ENCODE assay signal across 1 cellular context in genomic region chr7:157837047-157837446, GRCh38.
TF ChIP-seq lines count a peak whose summit lies in the region.

No MANE protein-coding gene starts in this region.

TF ChIP-seq in H1, 55 proteins besides CTCF, POLR2A, EP300 and RAD21:
- no peak for TF ChIP-seq TEAD4 (IDR thresholded peaks at IDR 0.05; ENCODE audit: low read depth, low read length)
- TF ChIP-seq PHF8 (conservative IDR thresholded peaks at IDR 0.05; ENCODE audit: low read depth, low read length), result no peak
- no peak for TF ChIP-seq SUZ12 (IDR thresholded peaks at IDR 0.05; ENCODE audit: low read length)
- no peak for TF ChIP-seq CREB1 (IDR thresholded peaks at IDR 0.05)
- TF ChIP-seq RXRA (IDR thresholded peaks at IDR 0.05; ENCODE audit: insufficient read depth, low read depth, low read length), result no peak
- TF ChIP-seq CBX5 (IDR thresholded peaks at IDR 0.05; ENCODE audit: low read depth, low read length), result no peak
- no peak for TF ChIP-seq BACH1 (IDR thresholded peaks at IDR 0.05; ENCODE audit: low read length)
- TF ChIP-seq SIN3A (conservative IDR thresholded peaks at IDR 0.05 in 1 of 2, IDR thresholded peaks at IDR 0.05 in 1 of 2; ENCODE audit: low read depth in 1 of 2, low read length in 2 of 2), result no peak
- no peak for TF ChIP-seq ASH2L (IDR thresholded peaks at IDR 0.05; ENCODE audit: low read length)
- TF ChIP-seq ZNF274 (IDR thresholded peaks at IDR 0.05; ENCODE audit: borderline replicate concordance, extremely low read depth, low read length), result no peak
